Comparison of ENCODE assay signal across 31 cellular contexts in the genomic region with DNA sequence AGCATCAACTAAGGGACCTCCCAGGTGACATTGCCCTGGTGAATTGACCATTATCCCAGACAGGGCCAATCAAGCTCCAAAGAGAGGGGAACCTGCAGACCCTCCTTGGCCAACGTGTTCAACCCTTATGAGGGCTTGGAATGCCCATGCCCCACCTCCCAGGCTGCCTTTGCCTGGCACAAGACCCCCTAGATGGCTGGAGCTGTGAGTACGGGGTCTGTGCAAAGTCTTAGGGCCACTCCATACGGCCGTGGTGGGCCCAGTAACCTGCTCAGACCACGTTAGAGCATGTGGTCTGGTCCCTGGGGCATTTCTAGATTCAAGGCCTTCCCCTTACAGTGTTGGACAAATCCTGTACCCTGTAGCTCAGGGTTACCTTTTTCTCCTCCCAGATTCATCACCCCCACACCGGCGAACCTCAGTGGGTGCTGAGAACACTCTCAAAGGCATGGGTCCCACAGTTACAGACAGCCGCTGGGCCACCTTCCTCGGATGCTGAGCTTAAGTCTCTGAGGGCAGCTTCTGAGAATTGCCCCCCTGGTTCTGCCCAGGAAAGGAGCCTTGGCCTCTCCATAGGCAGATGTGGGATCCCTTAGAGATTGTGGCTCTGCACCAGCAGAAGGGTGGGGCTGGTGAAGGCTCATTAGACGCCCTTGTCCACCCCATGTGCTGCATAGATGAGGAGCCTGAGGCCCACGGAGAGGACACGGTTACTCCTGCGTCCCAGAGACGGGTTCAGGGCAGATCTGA. TPM values are rescaled to one million over a fixed set of nuclear protein-coding genes. Genes with fewer than 3 reads are reported as not detected.
"Had no signal": no experiment of that assay in that cellular context is flagged by ENCODE, and none has a peak within 500 bp of the region (broad histone marks: within the 10 kb centered on the region; RNA-seq: fewer than 3 reads in every experiment).

No MANE protein-coding gene starts in this region.

- H3K9me3 ChIP-seq: ascending aorta, gastrocnemius medialis, neutrophil, ovary, prostate gland, suprapubic skin, tibial artery had no signal

- H3K4me3 ChIP-seq: ascending aorta, gastrocnemius medialis, hepatocyte, ovary, prostate gland, smooth muscle cell, suprapubic skin, tibial artery had no signal

- H3K4me2 ChIP-seq: hepatocyte, smooth muscle cell had no signal

- H3K27ac ChIP-seq: ascending aorta, gastrocnemius medialis, hepatocyte, neutrophil, ovary, prostate gland, suprapubic skin, tibial artery had no signal

- H3K79me2 ChIP-seq: hepatocyte had no signal

- H3K4me1 ChIP-seq: ascending aorta, gastrocnemius medialis, prostate gland, suprapubic skin, tibial artery had no signal

- H3K27me3 ChIP-seq: ascending aorta, hepatocyte, ovary, tibial artery had no signal

- H3K36me3 ChIP-seq: ascending aorta, gastrocnemius medialis, neutrophil, ovary, prostate gland, suprapubic skin, tibial artery had no signal

- H2AFZ ChIP-seq: hepatocyte had no signal

- ATAC-seq: activated naive CD4-positive, alpha-beta T cell treated with anti-CD3 and anti-CD28 coated beads, Interleukin-2, amount 50 U/mL, for 72 hours; activated T-cell treated with anti-CD3 and anti-CD28 coated beads, Interleukin-2, amount 50 U/mL, for 4 hours; activated T-helper 17 cell treated with anti-CD3 and anti-CD28 coated beads, Interleukin-2, amount 50 U/mL, for 72 hours; gastrocnemius medialis; left cardiac atrium; left ventricle myocardium superior; WTC11 had no signal

- DNase-seq: activated CD4-positive, alpha-beta memory T cell treated with anti-CD3 and anti-CD28 coated beads, Interleukin-2, amount 10 ng/mL, durations not matched to agents 7 days and 5 days; activated CD4-positive, alpha-beta T cell treated with anti-CD3 and anti-CD28 coated beads for 1 hour; activated CD4-positive, alpha-beta T cell treated with anti-CD3 and anti-CD28 coated beads, Interleukin-2, amount 10 ng/mL, durations not matched to agents 7 days and 5 days; activated naive CD4-positive, alpha-beta T cell; activated T-cell treated with anti-CD3 and anti-CD28 coated beads, Interleukin-2, amount 50 U/mL, for 4 hours; effector memory CD4-positive, alpha-beta T cell; erythroblast; gastrocnemius medialis; glutamatergic neuron; left cardiac atrium; left ventricle myocardium superior; ovary; retina; stimulated activated CD4-positive, alpha-beta T cell treated with anti-CD3 and anti-CD28 coated beads, Interleukin-15, amount 100 ng/mL, for 24 hours; stimulated activated CD4-positive, alpha-beta T cell treated with anti-CD3 and anti-CD28 coated beads, Interleukin-2, amount 100 ng/mL, for 24 hours; stimulated activated naive CD4-positive, alpha-beta T cell; T-helper 2 cell had no signal

RNA-seq across cellular contexts. Expression of gene KCNK3, which starts 18.3 kb away (rescaled TPM):
- total RNA-seq: activated CD4-positive, alpha-beta memory T cell treated with anti-CD3 and anti-CD28 coated beads, Interleukin-2, amount 10 ng/mL, durations not matched to agents 7 days and 5 days; activated CD4-positive, alpha-beta T cell treated with anti-CD3 and anti-CD28 coated beads, Interleukin-2, amount 10 ng/mL, durations not matched to agents 7 days and 5 days; activated naive CD4-positive, alpha-beta T cell treated with anti-CD3 and anti-CD28 coated beads, Interleukin-2, amount 50 U/mL, for 72 hours; activated T-helper 17 cell treated with anti-CD3 and anti-CD28 coated beads, Interleukin-2, amount 50 U/mL, for 72 hours; dermis microvascular lymphatic vessel endothelial cell; lung microvascular endothelial cell had no signal

RNA-seq across cellular contexts. Expression of gene CIB4, which starts 33.0 kb away (rescaled TPM):
- total RNA-seq: activated CD4-positive, alpha-beta memory T cell treated with anti-CD3 and anti-CD28 coated beads, Interleukin-2, amount 10 ng/mL, durations not matched to agents 7 days and 5 days; activated CD4-positive, alpha-beta T cell treated with anti-CD3 and anti-CD28 coated beads, Interleukin-2, amount 10 ng/mL, durations not matched to agents 7 days and 5 days; activated naive CD4-positive, alpha-beta T cell treated with anti-CD3 and anti-CD28 coated beads, Interleukin-2, amount 50 U/mL, for 72 hours; activated T-cell treated with anti-CD3 and anti-CD28 coated beads, Interleukin-2, amount 50 U/mL, for 4 hours; activated T-helper 17 cell treated with anti-CD3 and anti-CD28 coated beads, Interleukin-2, amount 50 U/mL, for 72 hours; ascending aorta; dermis microvascular lymphatic vessel endothelial cell; gastrocnemius medialis; hepatocyte; left ventricle myocardium superior; lung microvascular endothelial cell; mucosa of gallbladder; ovary; smooth muscle cell; suprapubic skin; ureter; WTC11 had no signal
